6 cellular contexts compared by ENCODE assay signal in the genomic region with DNA sequence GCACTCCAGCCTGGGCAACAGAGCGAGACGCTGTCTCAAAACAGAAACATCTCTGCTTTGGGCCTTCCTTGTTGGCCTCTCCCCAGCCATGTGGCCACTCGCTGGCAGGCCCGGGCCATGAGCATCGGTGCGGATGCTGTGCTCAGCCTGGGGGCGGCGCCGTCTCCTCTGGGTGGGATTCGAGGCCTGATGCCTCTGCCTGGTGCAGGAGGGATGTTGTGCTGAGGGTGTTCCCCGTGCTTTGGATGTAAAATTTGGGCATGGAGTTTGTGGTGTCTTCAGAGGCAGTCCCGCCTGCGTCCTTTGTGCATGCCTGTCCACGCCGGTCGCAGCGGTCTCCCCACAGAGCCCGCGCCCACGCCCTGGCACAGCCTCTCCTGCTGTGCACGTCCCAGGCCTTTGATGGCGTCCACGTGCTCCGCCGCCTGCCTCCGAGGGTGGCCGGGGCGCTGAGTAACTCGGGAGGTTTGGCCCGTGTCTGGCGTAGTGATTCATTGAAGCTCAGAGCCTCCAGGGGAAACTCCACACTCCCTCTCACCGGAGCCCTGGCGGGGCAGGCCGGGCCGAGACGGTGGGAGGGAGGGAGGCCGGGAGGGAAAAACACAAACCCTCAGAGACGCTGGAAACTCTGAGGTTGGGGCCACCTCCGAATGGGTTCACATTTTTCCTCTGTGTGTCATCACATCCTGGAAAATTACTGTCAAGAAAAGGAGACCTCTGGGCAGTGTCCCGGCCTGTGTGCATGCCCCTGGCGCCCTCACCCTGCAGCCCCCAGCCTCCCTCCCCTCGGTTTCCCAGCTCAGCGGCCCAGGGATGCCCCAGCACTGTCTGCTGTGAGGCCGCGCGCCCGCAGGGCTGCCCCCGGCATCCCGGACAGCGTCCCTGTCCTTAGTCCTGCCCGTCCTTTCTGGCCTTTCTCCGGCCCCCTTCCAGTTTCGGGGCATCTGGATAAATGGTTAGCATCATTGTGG. TPM values are rescaled to one million over a fixed set of nuclear protein-coding genes. Genes with fewer than 3 reads are reported as not detected.
A peak's percentile ranks its signal among the peaks of the same experiment; 100 is the strongest.
DNase-seq lines count a peak whose midpoint lies in the region; ATAC-seq lines count a peak whose summit lies in the region.

No MANE protein-coding gene starts in this region.

- no peaks in the 10 kb centered on the region for H3K4me1 ChIP-seq in aorta (ENCODE audit: control insufficient read depth in 1 of 2, insufficient read depth in 2 of 2, low read length in 2 of 2)

- H3K9me3 ChIP-seq in aorta (ENCODE audit: control insufficient read depth, low read length), result no peaks in the 10 kb centered on the region

- no peaks in the 10 kb centered on the region for H3K27me3 ChIP-seq in aorta (ENCODE audit: control insufficient read depth in 1 of 2, insufficient read depth in 2 of 2, low read length in 1 of 2)

- WGBS in aorta, 2 donors, result 11% methylated on average over 51 to 53 of the region's 53 CpGs

- H3K36me3 ChIP-seq in aorta (ENCODE audit: control insufficient read depth in 1 of 2, insufficient read depth in 2 of 2, low read length in 1 of 2), result no peaks in the 10 kb centered on the region

- no peak overlapping the region for H3K4me3 ChIP-seq in aorta (ENCODE audit: low read length in 2 of 2)

- intact Hi-C loops in left ventricle myocardium superior (cut with micrococcal nuclease), result no loop called here
- intact Hi-C loops in aorta (cut with DNase I), result no loop called here

- DNase-seq in stimulated activated naive CD4-positive, alpha-beta T cell treated with Interleukin-2 at 50 U/mL for 16 hours (lab: John Stamatoyannopoulos, UW), result peak; percentile 60
- no peak for DNase-seq in stimulated activated naive CD4-positive, alpha-beta T cell (lab: John Stamatoyannopoulos, UW)
- DNase-seq in left ventricle myocardium superior, result peak; percentile 70
- peak; percentile 93 to 96 for DNase-seq in aorta

- peak overlapping the region; percentile 51 to 83 for H3K27ac ChIP-seq in aorta (ENCODE audit: low read depth in 1 of 2, low read length in 2 of 2)

- ATAC-seq in left ventricle myocardium superior, result peak; percentile 55
- peak; percentile 87 for ATAC-seq in aorta (ENCODE audit: low FRiP score)
- no peak for ATAC-seq in HG03159 (IDR thresholded peaks at IDR 0.05; ENCODE audit: unreplicated experiment)
- ATAC-seq in HG03196 (IDR thresholded peaks at IDR 0.05; ENCODE audit: unreplicated experiment), result no peak

RNA-seq across cellular contexts. Expression of gene CENPX, which starts 19.0 kb away (rescaled TPM):
- total RNA-seq in left ventricle myocardium superior (27.0 TPM), aorta (10 to 100 TPM; 31.0 to 33.2 TPM)
- 100 to 1,000 TPM; 109 TPM for polyA plus RNA-seq in aorta

RNA-seq across cellular contexts. Expression of gene LRRC45, which starts 19.4 kb away (rescaled TPM):
- total RNA-seq in left ventricle myocardium superior (6.3 TPM), aorta (1 to 10 TPM; 4.3 to 10.0 TPM)
- 10 to 100 TPM in 1 of 2 donors, 1 to 10 TPM in 1; 3.1 to 20.1 TPM for polyA plus RNA-seq in aorta

RNA-seq across cellular contexts. Expression of gene ASPSCR1, which starts 26.3 kb away (rescaled TPM):
- total RNA-seq in left ventricle myocardium superior (25.4 TPM), aorta (10 to 100 TPM; 30.3 to 30.5 TPM)
- 100 to 1,000 TPM in 1 of 2 donors, 10 to 100 TPM in 1; 15.0 to 108 TPM for polyA plus RNA-seq in aorta

RNA-seq across cellular contexts. Expression of gene RAC3, which starts 27.8 kb away (rescaled TPM):
- total RNA-seq in left ventricle myocardium superior (1.8 TPM), aorta (under 1 TPM in 1 of 2 donors, not detected in 1; 0.57 TPM)
- polyA plus RNA-seq in aorta, result 1 to 10 TPM in 1 of 2 donors, under 1 TPM in 1; 0.63 to 2.8 TPM

RNA-seq across cellular contexts. Expression of gene DCXR, which starts 33.8 kb away (rescaled TPM):
- total RNA-seq in left ventricle myocardium superior (177 TPM), aorta (10 to 100 TPM; 34.9 to 62.2 TPM)
- polyA plus RNA-seq in aorta, result 10 to 100 TPM; 80.1 to 81.0 TPM

Comparison
In these comparisons a context has a peak if more than half of its experiments do, and no peak if none do; other contexts are left out.
1. DNase-seq: peak in stimulated activated naive CD4-positive, alpha-beta T cell treated with Interleukin-2 at 50 U/mL for 16 hours (single experiment), left ventricle myocardium superior (single experiment) and aorta (2 of 2); none in stimulated activated naive CD4-positive, alpha-beta T cell (0 of 6).
2. ATAC-seq: peak in left ventricle myocardium superior (single experiment) and aorta (single experiment); none in HG03159 (single experiment) and HG03196 (single experiment).